In the genomic region with DNA sequence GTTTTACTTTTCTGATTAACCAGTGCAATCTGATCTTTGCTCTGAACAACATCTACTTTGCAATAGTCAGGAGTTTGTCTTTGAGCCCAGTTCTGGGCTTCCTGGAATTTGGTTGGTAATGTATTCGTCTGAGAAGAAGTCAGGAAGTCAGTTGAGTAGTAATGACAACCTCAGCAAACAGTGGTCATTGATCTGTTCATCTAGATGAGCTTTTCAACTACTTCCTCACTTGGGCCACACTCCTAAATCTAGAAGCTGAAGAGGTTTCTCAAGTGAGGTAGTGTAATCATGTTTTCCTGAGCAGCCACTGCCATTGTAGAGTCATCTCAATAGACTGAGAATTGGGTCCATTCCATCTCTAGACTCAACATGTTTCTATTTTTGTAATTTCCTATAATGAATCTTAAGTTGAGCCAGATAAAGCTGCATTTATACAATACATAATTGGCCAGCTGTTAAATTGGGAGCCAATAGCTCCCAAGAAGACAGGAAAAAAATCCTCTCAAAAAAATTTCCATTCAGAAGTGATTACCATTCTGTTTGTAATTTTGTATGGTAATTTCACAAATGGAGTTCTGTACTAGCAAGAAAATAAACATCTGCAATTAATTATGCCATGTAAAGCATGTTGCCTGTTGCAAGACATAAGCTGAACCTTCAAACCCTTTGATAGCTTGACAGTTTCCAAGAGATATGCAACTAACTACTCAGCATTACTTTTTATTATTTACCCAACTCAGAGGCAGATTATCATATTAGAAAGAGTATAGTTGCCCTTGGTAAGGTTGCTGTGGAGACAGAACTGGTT, we compare ENCODE assay signal across 1 cellular context.
A peak's percentile ranks its signal among the peaks of the same experiment; 100 is the strongest.
TF ChIP-seq lines count a peak whose summit lies in the region.

No MANE protein-coding gene starts in this region.

TF ChIP-seq in K562, 482 proteins besides CTCF, POLR2A, EP300 and RAD21 (continued from another document):
- TF ChIP-seq TSHZ1 (CRISPR knock-in tag; IDR thresholded peaks at IDR 0.05) (no peak), ZNF655 (CRISPR knock-in tag; IDR thresholded peaks at IDR 0.05) (no peak), RERE (CRISPR knock-in tag; IDR thresholded peaks at IDR 0.05; ENCODE audit: borderline replicate concordance) (no peak), L3MBTL2 (IDR thresholded peaks at IDR 0.05) (no peak), ARID1B (IDR thresholded peaks at IDR 0.05) (no peak; the same call in 1 of the 2 replicates), ZNF124 (CRISPR knock-in tag; IDR thresholded peaks at IDR 0.05) (no peak), JUND (IDR thresholded peaks at IDR 0.05; ENCODE audit: borderline replicate concordance, low read depth, low read length) (0 out of 2 replicates have a peak, but pooled peaks have one; percentile 9), JUND (tag; IDR thresholded peaks at IDR 0.05; ENCODE audit: borderline replicate concordance, low read depth, low read length) (no peak; the same call in 2 of the 3 replicates), FOSL1 (tag; conservative IDR thresholded peaks at IDR 0.05) (no peak), MEIS2 (IDR thresholded peaks at IDR 0.05; ENCODE audit: partially characterized antibody) (peak; percentile 36)
- TF ChIP-seq, protein P1, sequence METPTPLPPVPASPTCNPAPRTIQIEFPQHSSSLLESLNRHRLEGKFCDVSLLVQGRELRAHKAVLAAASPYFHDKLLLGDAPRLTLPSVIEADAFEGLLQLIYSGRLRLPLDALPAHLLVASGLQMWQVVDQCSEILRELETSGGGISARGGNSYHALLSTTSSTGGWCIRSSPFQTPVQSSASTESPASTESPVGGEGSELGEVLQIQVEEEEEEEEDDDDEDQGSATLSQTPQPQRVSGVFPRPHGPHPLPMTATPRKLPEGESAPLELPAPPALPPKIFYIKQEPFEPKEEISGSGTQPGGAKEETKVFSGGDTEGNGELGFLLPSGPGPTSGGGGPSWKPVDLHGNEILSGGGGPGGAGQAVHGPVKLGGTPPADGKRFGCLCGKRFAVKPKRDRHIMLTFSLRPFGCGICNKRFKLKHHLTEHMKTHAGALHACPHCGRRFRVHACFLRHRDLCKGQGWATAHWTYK (CRISPR knock-in tag; IDR thresholded peaks at IDR 0.05): no peak
- TF ChIP-seq, protein P2, sequence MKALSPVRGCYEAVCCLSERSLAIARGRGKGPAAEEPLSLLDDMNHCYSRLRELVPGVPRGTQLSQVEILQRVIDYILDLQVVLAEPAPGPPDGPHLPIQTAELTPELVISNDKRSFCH (CRISPR knock-in tag; IDR thresholded peaks at IDR 0.05): no peak
- TF ChIP-seq, protein P2 (tag; IDR thresholded peaks at IDR 0.05): no peak
